Comparison of ENCODE assay signal across 8 cellular contexts in the genomic region with DNA sequence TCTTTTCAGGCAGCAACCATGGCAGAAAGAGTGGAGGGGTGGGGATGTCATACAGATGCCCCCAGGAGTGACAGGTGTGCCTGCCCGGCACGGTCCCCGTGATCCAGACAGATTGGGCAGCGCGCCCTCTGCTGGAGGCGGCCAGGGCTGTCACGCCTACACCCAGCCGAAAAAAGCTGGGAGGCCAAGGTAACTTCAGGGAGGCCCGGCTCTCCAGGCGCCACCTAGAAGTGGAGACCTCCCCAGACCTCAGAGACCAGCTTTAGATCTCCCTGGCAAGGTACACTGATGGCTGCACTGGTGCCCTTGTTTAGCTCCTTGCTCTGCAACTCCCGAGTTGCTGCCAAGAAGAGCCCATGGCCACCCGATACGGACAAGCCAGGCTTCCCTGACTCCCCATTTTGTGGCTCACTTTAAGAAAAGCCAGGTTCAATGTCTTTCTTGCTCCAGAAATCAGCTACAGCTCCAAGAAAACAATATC.
DNase-seq lines count a peak whose midpoint lies in the region; ATAC-seq lines count a peak whose summit lies in the region.

No MANE protein-coding gene starts in this region.

- peak overlapping the region; percentile 24 for H3K27ac ChIP-seq in cingulate gyrus (ENCODE audit: low read depth, low read length)

- ATAC-seq in GM21423 (IDR thresholded peaks at IDR 0.05; ENCODE audit: unreplicated experiment): peak; percentile 65

- DNase-seq in Ammon's horn (ENCODE audit: low spot score) (peak; percentile 48), NCI-H2196 treated with DMSO at 0.1 percent for 48 hours (lab: John Stamatoyannopoulos, UW; ENCODE audit: unreplicated experiment) (peak; percentile 13), medulla oblongata (ENCODE audit: extremely low spot score) (peak; percentile 61), globus pallidus (ENCODE audit: low spot score) (no peak)
- peak; percentile 73 for DNase-seq in activated CD4-positive, alpha-beta T cell treated with anti-CD3 and anti-CD28 coated beads, Interleukin-2, amount 50 U/mL, for 1 hour
- DNase-seq in stimulated activated CD8-positive, alpha-beta memory T cell treated with anti-CD3 and anti-CD28 coated beads, Interleukin-15, amount 100 ng/mL, for 4 hours (ENCODE audit: low read depth in 2 of 2): peak; percentile 39 to 47
